ENCODE assay signal across 1 cellular context in the genomic region with DNA sequence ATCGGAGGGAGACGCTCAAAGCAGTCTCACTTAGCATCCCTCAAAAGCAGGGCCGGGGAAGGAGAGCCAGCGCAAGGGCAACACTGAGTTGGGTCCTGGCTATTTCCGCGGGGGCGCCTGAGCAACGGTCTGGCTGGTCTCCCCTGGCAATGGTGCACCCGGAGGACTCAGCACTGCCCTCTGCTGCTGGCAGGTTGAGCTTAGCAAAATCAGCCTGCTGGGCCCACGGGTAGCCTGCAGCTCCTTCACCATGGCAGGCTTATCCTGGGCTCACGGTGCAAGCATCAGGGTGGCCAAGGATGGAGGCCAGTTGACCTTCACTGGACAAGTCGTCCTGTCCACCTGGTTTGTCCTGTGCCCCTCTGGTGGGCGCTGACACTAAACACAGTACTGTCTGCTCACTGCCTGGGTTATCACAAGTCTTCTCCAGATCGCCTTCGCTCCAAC.
TF ChIP-seq lines count a peak whose summit lies in the region.

No MANE protein-coding gene starts in this region.

TF ChIP-seq in HepG2, 621 proteins besides CTCF, POLR2A, EP300 and RAD21 (continued from another document):
- TF ChIP-seq, protein P1, sequence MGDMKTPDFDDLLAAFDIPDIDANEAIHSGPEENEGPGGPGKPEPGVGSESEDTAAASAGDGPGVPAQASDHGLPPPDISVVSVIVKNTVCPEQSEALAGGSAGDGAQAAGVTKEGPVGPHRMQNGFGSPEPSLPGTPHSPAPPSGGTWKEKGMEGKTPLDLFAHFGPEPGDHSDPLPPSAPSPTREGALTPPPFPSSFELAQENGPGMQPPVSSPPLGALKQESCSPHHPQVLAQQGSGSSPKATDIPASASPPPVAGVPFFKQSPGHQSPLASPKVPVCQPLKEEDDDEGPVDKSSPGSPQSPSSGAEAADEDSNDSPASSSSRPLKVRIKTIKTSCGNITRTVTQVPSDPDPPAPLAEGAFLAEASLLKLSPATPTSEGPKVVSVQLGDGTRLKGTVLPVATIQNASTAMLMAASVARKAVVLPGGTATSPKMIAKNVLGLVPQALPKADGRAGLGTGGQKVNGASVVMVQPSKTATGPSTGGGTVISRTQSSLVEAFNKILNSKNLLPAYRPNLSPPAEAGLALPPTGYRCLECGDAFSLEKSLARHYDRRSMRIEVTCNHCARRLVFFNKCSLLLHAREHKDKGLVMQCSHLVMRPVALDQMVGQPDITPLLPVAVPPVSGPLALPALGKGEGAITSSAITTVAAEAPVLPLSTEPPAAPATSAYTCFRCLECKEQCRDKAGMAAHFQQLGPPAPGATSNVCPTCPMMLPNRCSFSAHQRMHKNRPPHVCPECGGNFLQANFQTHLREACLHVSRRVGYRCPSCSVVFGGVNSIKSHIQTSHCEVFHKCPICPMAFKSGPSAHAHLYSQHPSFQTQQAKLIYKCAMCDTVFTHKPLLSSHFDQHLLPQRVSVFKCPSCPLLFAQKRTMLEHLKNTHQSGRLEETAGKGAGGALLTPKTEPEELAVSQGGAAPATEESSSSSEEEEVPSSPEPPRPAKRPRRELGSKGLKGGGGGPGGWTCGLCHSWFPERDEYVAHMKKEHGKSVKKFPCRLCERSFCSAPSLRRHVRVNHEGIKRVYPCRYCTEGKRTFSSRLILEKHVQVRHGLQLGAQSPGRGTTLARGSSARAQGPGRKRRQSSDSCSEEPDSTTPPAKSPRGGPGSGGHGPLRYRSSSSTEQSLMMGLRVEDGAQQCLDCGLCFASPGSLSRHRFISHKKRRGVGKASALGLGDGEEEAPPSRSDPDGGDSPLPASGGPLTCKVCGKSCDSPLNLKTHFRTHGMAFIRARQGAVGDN (CRISPR knock-in tag; IDR thresholded peaks at IDR 0.05), result peak; percentile 72
- TF ChIP-seq GABPB1 (CRISPR knock-in tag; IDR thresholded peaks at IDR 0.05) (peak; percentile 23; the same call in 1 of the 2 replicates), HNRNPL (IDR thresholded peaks at IDR 0.05; ENCODE audit: low read depth, low read length) (peak; percentile 57; the same call in 1 of the 2 replicates), MAF1 (CRISPR knock-in tag; IDR thresholded peaks at IDR 0.05; ENCODE audit: borderline replicate concordance) (no peak), SMC3 (IDR thresholded peaks at IDR 0.05; ENCODE audit: low read length) (peak; percentile 67; the same call in 1 of the 2 replicates), BCL6 (CRISPR knock-in tag; IDR thresholded peaks at IDR 0.05) (peak; percentile 33; the same call in 1 of the 2 replicates), ZNF331 (CRISPR knock-in tag; IDR thresholded peaks at IDR 0.05) (0 out of 2 replicates have a peak, but pooled peaks have one; percentile 27), PCBP2 (optimal IDR thresholded peaks at IDR 0.05; ENCODE audit: low read depth, low read length, poor library complexity, severe bottlenecking) (no peak), ZNF777 (CRISPR knock-in tag; IDR thresholded peaks at IDR 0.05) (0 out of 2 replicates have a peak, but pooled peaks have one; percentile 21), ZNF616 (CRISPR knock-in tag; IDR thresholded peaks at IDR 0.05; ENCODE audit: low read depth) (no peak), ZNF768 (CRISPR knock-in tag; IDR thresholded peaks at IDR 0.05) (0 out of 2 replicates have a peak, but pooled peaks have one; percentile 31), ZNF101 (CRISPR knock-in tag; IDR thresholded peaks at IDR 0.05; ENCODE audit: borderline replicate concordance, low read depth) (no peak), THAP11 (CRISPR knock-in tag; IDR thresholded peaks at IDR 0.05) (0 out of 2 replicates have a peak, but pooled peaks have one; percentile 30), NRL (CRISPR knock-in tag; IDR thresholded peaks at IDR 0.05; ENCODE audit: borderline replicate concordance) (no peak; the same call in 1 of the 2 replicates), MAZ (IDR thresholded peaks at IDR 0.05; ENCODE audit: borderline replicate concordance, low read depth, low read length) (no peak), MAZ (CRISPR knock-in tag; IDR thresholded peaks at IDR 0.05; ENCODE audit: low read depth) (peak; percentile 63)
